ENCODE assay signal across 26 cellular contexts in the genomic region with DNA sequence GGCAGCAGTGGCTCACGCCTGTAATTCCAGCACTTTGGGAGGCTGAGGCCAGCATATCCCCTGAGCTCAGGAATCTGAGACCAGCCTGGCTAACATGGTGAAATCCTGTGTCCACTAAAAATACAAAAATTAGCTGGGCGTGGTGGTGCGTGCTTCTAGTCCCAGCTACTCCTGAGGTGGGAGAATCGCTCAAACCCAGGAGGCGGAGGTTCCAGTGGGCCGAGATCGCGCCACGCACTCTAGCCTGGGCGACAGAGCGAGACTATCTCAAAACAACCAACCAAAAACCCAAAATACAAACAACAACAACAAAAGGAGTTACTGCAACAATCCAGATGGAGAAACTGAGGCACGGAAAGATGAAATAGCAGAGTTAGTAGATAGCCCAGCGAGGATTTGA. TPM values are rescaled to one million over a fixed set of nuclear protein-coding genes. Genes with fewer than 3 reads are reported as not detected.
A peak's percentile ranks its signal among the peaks of the same experiment; 100 is the strongest.
DNase-seq lines count a peak whose midpoint lies in the region; ATAC-seq and TF ChIP-seq lines count a peak whose summit lies in the region.
"Had no signal": no experiment of that assay in that cellular context is flagged by ENCODE, and none has a peak within 500 bp of the region (broad histone marks: within the 10 kb centered on the region; RNA-seq: fewer than 3 reads in every experiment).

No MANE protein-coding gene starts in this region.

- no peaks in the 10 kb centered on the region for H3K36me3 ChIP-seq in CD8-positive, alpha-beta T cell (ENCODE audit: insufficient read depth, low read length)
- H3K36me3 ChIP-seq: left lung, sigmoid colon, thyroid gland had no signal

- peak overlapping the region; percentile 60 for H3K27ac ChIP-seq in CD8-positive, alpha-beta T cell (ENCODE audit: low read depth, low read length)
- H3K27ac ChIP-seq: body of pancreas, left lung, psoas muscle, sigmoid colon, SK-N-MC, thyroid gland had no signal

- H3K27me3 Mint-ChIP-seq in CD8-positive, alpha-beta T cell (ENCODE audit: low read depth) = no peaks in the 10 kb centered on the region
- H3K27me3 Mint-ChIP-seq in activated naive CD8-positive, alpha-beta T cell treated with anti-CD3 and anti-CD28 coated beads, Interleukin-2, amount 10 ng/mL, durations not matched to agents 7 days and 5 days = no peaks in the 10 kb centered on the region
- no peaks in the 10 kb centered on the region for H3K27me3 Mint-ChIP-seq in naive thymus-derived CD8-positive, alpha-beta T cell
- H3K27me3 Mint-ChIP-seq: activated CD4-positive, alpha-beta memory T cell treated with anti-CD3 and anti-CD28 coated beads, Interleukin-2, amount 10 ng/mL, durations not matched to agents 7 days and 5 days had no signal

- H3K27me3 ChIP-seq in CD8-positive, alpha-beta T cell (ENCODE audit: insufficient read depth, low read length) = no peaks in the 10 kb centered on the region
- H3K27me3 ChIP-seq: body of pancreas, thyroid gland had no signal

- H3K4me3 ChIP-seq in CD8-positive, alpha-beta T cell (ENCODE audit: low read depth, low read length) = peak overlapping the region; percentile 30
- H3K4me3 ChIP-seq: body of pancreas, left lung, psoas muscle, sigmoid colon, SK-N-MC, thyroid gland had no signal

- ATAC-seq in CD8-positive, alpha-beta T cell = no peak
- ATAC-seq in activated naive CD8-positive, alpha-beta T cell treated with anti-CD3 and anti-CD28 coated beads, Interleukin-2, amount 10 ng/mL, durations not matched to agents 7 days and 5 days (ENCODE audit: low read depth) = no peak
- no peak for ATAC-seq in naive thymus-derived CD8-positive, alpha-beta T cell
- no peak for ATAC-seq in GM19023 (IDR thresholded peaks at IDR 0.05; ENCODE audit: unreplicated experiment)
- no peak for ATAC-seq in GM19324 (IDR thresholded peaks at IDR 0.05; ENCODE audit: low FRiP score, unreplicated experiment)
- ATAC-seq: left lung, psoas muscle had no signal

- peak overlapping the region; percentile 60 for H3K27ac Mint-ChIP-seq in CD8-positive, alpha-beta T cell
- peak overlapping the region; percentile 35 for H3K27ac Mint-ChIP-seq in activated naive CD8-positive, alpha-beta T cell treated with anti-CD3 and anti-CD28 coated beads, Interleukin-2, amount 10 ng/mL, durations not matched to agents 7 days and 5 days
- H3K27ac Mint-ChIP-seq in naive thymus-derived CD8-positive, alpha-beta T cell = peak overlapping the region; percentile 29 to 92 (median 80)
- H3K27ac Mint-ChIP-seq: activated CD4-positive, alpha-beta memory T cell treated with anti-CD3 and anti-CD28 coated beads, Interleukin-2, amount 10 ng/mL, durations not matched to agents 7 days and 5 days; H9; T-helper 1 cell treated with Interleukin-12 subunit alpha and Interleukin-12 subunit beta and Interleukin-4 antibody, amounts not matched to agents 30 μg/mL and 1 μg/mL, for 36 hours had no signal

- peak overlapping the region; percentile 57 for H3K4me3 Mint-ChIP-seq in CD8-positive, alpha-beta T cell
- no peak overlapping the region for H3K4me3 Mint-ChIP-seq in activated naive CD8-positive, alpha-beta T cell treated with anti-CD3 and anti-CD28 coated beads, Interleukin-2, amount 10 ng/mL, durations not matched to agents 7 days and 5 days
- peak overlapping the region; percentile 22 to 73 (median 62) for H3K4me3 Mint-ChIP-seq in naive thymus-derived CD8-positive, alpha-beta T cell
- H3K4me3 Mint-ChIP-seq: activated CD4-positive, alpha-beta memory T cell treated with anti-CD3 and anti-CD28 coated beads, Interleukin-2, amount 10 ng/mL, durations not matched to agents 7 days and 5 days; H9; T-helper 1 cell treated with Interleukin-12 subunit alpha and Interleukin-12 subunit beta and Interleukin-4 antibody, amounts not matched to agents 30 μg/mL and 1 μg/mL, for 36 hours had no signal

- POLR2A ChIA-PET in CD8-positive, alpha-beta T cell (lab: Charles Lee) = interaction anchor here (1.2 to 1.6 kb wide), 2 partner anchors 10 to 15 kb away, joined by 3 to 5 read pairs; no protein-coding TSS in a partner anchor
- POLR2A ChIA-PET in activated naive CD8-positive, alpha-beta T cell treated with anti-CD3 and anti-CD28 coated beads, Interleukin-2, amount 10 ng/mL, durations not matched to agents 7 days and 5 days (lab: Charles Lee) = no interaction called here
- POLR2A ChIA-PET in naive thymus-derived CD8-positive, alpha-beta T cell (lab: Charles Lee) = interaction anchor here (1.1 to 2.5 kb wide), 2 partner anchors 11 kb away, joined by 5 to 11 read pairs; no protein-coding TSS in a partner anchor
- POLR2A ChIA-PET in GM10248 (lab: Yijun Ruan, JAX) = no interaction called here

- H3K9me3 ChIP-seq in CD8-positive, alpha-beta T cell (ENCODE audit: low read length) = no peaks in the 10 kb centered on the region
- H3K9me3 ChIP-seq: body of pancreas, left lung, psoas muscle, sigmoid colon, thyroid gland had no signal

- DNase-seq in activated CD8-positive, alpha-beta memory T cell treated with anti-CD3 and anti-CD28 coated beads for 24 hours = peak; percentile 55
- no peak for DNase-seq in activated CD8-positive, alpha-beta memory T cell treated with anti-CD3 and anti-CD28 coated beads, Interleukin-2, amount 50 U/mL, for 4 hours
- DNase-seq in CD8-positive, alpha-beta T cell = no peak
- no peak for DNase-seq in activated naive CD8-positive, alpha-beta T cell treated with anti-CD3 and anti-CD28 coated beads, Interleukin-2, amount 10 ng/mL, durations not matched to agents 7 days and 5 days
- peak in 1 of 10 donors; percentile 57 for DNase-seq in naive thymus-derived CD8-positive, alpha-beta T cell
- DNase-seq in GM10248 (ENCODE audit: extremely low spot score) = no peak
- DNase-seq: 8988T, H9, hippocampal formation, KBM-7, left lung, mesendoderm, NCI-H1417 treated with DMSO at 0.1 percent for 48 hours, NCI-H2081 treated with DMSO at 0.1 percent for 48 hours, NCI-H345, NCI-H774, psoas muscle, sigmoid colon, thyroid gland had no signal

- peaks cover 16% of the 10 kb centered on the region for H3K4me1 ChIP-seq in CD8-positive, alpha-beta T cell (ENCODE audit: insufficient read depth, low read length)
- H3K4me1 ChIP-seq: body of pancreas, left lung, psoas muscle, sigmoid colon, thyroid gland had no signal

- peaks cover 12% of the 10 kb centered on the region for H3K36me3 Mint-ChIP-seq in CD8-positive, alpha-beta T cell
- H3K36me3 Mint-ChIP-seq in activated naive CD8-positive, alpha-beta T cell treated with anti-CD3 and anti-CD28 coated beads, Interleukin-2, amount 10 ng/mL, durations not matched to agents 7 days and 5 days = no peaks in the 10 kb centered on the region
- no peaks in the 10 kb centered on the region for H3K36me3 Mint-ChIP-seq in naive thymus-derived CD8-positive, alpha-beta T cell
- H3K36me3 Mint-ChIP-seq: CD4-positive, CD25-positive, alpha-beta regulatory T cell had no signal

- CTCF ChIA-PET in CD8-positive, alpha-beta T cell (lab: Charles Lee) = no interaction called here
- CTCF ChIA-PET in GM10248 (lab: Yijun Ruan, JAX) = interaction anchor here (1.4 kb wide), 1 partner anchor 9 kb away, joined by 3 read pairs; no protein-coding TSS in a partner anchor

- intact Hi-C loops in CD8-positive, alpha-beta T cell (cut with DNase I, micrococcal nuclease) = no loop called here

- H3K9me3 Mint-ChIP-seq in CD8-positive, alpha-beta T cell = no peaks in the 10 kb centered on the region
- no peaks in the 10 kb centered on the region for H3K9me3 Mint-ChIP-seq in activated naive CD8-positive, alpha-beta T cell treated with anti-CD3 and anti-CD28 coated beads, Interleukin-2, amount 10 ng/mL, durations not matched to agents 7 days and 5 days
- H3K9me3 Mint-ChIP-seq in naive thymus-derived CD8-positive, alpha-beta T cell = no peaks in the 10 kb centered on the region
- H3K9me3 Mint-ChIP-seq: activated CD4-positive, alpha-beta memory T cell treated with anti-CD3 and anti-CD28 coated beads, Interleukin-2, amount 10 ng/mL, durations not matched to agents 7 days and 5 days; H9; T-helper 1 cell treated with Interleukin-12 subunit alpha and Interleukin-12 subunit beta and Interleukin-4 antibody, amounts not matched to agents 30 μg/mL and 1 μg/mL, for 36 hours had no signal

- H3K4me1 Mint-ChIP-seq in CD8-positive, alpha-beta T cell (ENCODE audit: low read depth) = peaks cover 22% of the 10 kb centered on the region
- peaks cover 20% of the 10 kb centered on the region for H3K4me1 Mint-ChIP-seq in activated naive CD8-positive, alpha-beta T cell treated with anti-CD3 and anti-CD28 coated beads, Interleukin-2, amount 10 ng/mL, durations not matched to agents 7 days and 5 days
- H3K4me1 Mint-ChIP-seq in naive thymus-derived CD8-positive, alpha-beta T cell = peaks cover 6 to 22% (median 13%) of the 10 kb centered on the region in 4 donors

- no peak for TF ChIP-seq CTCF in CD8-positive, alpha-beta T cell (IDR thresholded peaks at IDR 0.05)
- no peak for TF ChIP-seq CTCF in GM10248 (IDR thresholded peaks at IDR 0.05; ENCODE audit: control extremely low read depth, extremely low read depth, low read depth, missing control alignments)

RNA-seq across cellular contexts. Expression of a gene that starts 35.4 kb away (rescaled TPM):
- total RNA-seq in CD8-positive, alpha-beta T cell = 1 to 10 TPM; 2.6 to 2.9 TPM
- total RNA-seq in activated naive CD8-positive, alpha-beta T cell treated with anti-CD3 and anti-CD28 coated beads, Interleukin-2, amount 10 ng/mL, durations not matched to agents 7 days and 5 days = 1 to 10 TPM; 1.3 to 1.6 TPM
- 1 to 10 TPM; 3.9 to 5.1 TPM for total RNA-seq in naive thymus-derived CD8-positive, alpha-beta T cell
- 1 to 10 TPM in 2 of 3 donors, not detected in 1; 2.1 TPM for polyA plus RNA-seq in naive thymus-derived CD8-positive, alpha-beta T cell
- total RNA-seq: CD4-positive, CD25-positive, alpha-beta regulatory T cell had no signal

RNA-seq across cellular contexts. Expression of a gene that starts 35.5 kb away (rescaled TPM):
- total RNA-seq in CD8-positive, alpha-beta T cell = 1 to 10 TPM; 5.0 to 9.5 TPM
- total RNA-seq in activated naive CD8-positive, alpha-beta T cell treated with anti-CD3 and anti-CD28 coated beads, Interleukin-2, amount 10 ng/mL, durations not matched to agents 7 days and 5 days = 10 to 100 TPM; 24.2 to 26.4 TPM
- total RNA-seq in naive thymus-derived CD8-positive, alpha-beta T cell = 10 to 100 TPM; 20.5 to 22.6 TPM
- polyA plus RNA-seq in naive thymus-derived CD8-positive, alpha-beta T cell = 10 to 100 TPM; 10.5 to 15.9 (median 13.9) TPM

RNA-seq across cellular contexts. Expression of a gene that starts 51.2 kb away (rescaled TPM):
- total RNA-seq in CD8-positive, alpha-beta T cell = 1 to 10 TPM; 1.6 TPM
- total RNA-seq in activated naive CD8-positive, alpha-beta T cell treated with anti-CD3 and anti-CD28 coated beads, Interleukin-2, amount 10 ng/mL, durations not matched to agents 7 days and 5 days = 1 to 10 TPM; 4.2 TPM
- 1 to 10 TPM; 3.8 to 4.7 TPM for total RNA-seq in naive thymus-derived CD8-positive, alpha-beta T cell
- under 1 TPM in 2 of 3 donors, not detected in 1; 0.05 to 0.30 TPM for polyA plus RNA-seq in naive thymus-derived CD8-positive, alpha-beta T cell

Comparison
In these comparisons a context has a peak if more than half of its experiments do, and no peak if none do; other contexts are left out.
1. POLR2A ChIA-PET loops: an anchor here in CD8-positive, alpha-beta T cell (1.2 to 1.6 kb wide) and naive thymus-derived CD8-positive, alpha-beta T cell (1.1 to 2.5 kb wide); none called in activated naive CD8-positive, alpha-beta T cell treated with anti-CD3 and anti-CD28 coated beads, Interleukin-2, amount 10 ng/mL, durations not matched to agents 7 days and 5 days and GM10248.